Comparison of ENCODE assay signal across 1 cellular context in the genomic region with DNA sequence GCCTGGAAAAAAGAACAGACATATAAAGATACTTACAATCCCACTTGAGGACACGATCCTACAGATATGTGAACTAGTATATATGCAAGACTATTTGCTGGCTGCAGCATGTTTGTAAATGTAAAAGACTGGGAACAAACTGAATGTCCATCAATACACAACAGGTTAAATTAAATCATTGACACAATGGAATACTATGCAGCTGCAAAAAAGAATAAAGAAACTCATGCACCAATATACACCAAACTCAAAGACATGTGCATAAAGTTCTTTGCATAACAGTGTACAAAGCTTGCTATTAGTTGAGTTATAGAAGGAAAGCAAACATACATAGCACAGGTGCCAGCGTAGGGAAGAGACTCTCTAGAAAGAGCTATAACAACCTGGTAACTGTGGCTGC.
TF ChIP-seq lines count a peak whose summit lies in the region.

No MANE protein-coding gene starts in this region.

TF ChIP-seq in HEK293, 187 proteins besides CTCF, POLR2A, EP300 and RAD21 (continued from another document):
- TF ChIP-seq ZNF777 (tag by site-specific recombination; IDR thresholded peaks at IDR 0.05; ENCODE audit: borderline replicate concordance) (no peak), ZNF404 (tag by site-specific recombination; IDR thresholded peaks at IDR 0.05) (no peak), ZNF529 (tag by site-specific recombination; IDR thresholded peaks at IDR 0.05; ENCODE audit: insufficient replicate concordance) (no peak)
- TF ChIP-seq, protein P1, sequence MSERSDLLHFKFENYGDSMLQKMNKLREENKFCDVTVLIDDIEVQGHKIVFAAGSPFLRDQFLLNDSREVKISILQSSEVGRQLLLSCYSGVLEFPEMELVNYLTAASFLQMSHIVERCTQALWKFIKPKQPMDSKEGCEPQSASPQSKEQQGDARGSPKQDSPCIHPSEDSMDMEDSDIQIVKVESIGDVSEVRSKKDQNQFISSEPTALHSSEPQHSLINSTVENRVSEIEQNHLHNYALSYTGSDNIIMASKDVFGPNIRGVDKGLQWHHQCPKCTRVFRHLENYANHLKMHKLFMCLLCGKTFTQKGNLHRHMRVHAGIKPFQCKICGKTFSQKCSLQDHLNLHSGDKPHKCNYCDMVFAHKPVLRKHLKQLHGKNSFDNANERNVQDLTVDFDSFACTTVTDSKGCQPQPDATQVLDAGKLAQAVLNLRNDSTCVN (tag by site-specific recombination; optimal IDR thresholded peaks at IDR 0.05): no peak
